In the genomic region with DNA sequence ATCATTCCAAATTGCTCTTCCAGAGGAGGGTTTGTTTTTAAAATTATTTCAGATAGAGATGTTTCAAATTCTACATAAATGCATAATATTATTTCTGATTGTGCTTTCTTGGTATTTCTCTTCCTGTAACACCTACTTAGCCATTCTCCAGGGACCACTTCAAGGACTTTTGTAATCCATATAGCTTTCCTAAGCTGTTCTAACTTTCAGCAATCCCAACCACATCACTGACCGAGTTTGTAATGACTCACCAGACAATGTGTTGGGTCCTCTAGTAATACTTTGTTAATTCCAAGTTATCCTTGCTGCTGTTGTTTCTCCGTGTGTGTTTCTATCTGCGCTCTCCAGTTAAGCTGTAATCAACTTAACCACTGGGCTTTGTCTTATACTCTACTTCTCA, we compare ENCODE assay signal across 1 cellular context.
TF ChIP-seq lines count a peak whose summit lies in the region.

No MANE protein-coding gene starts in this region.

TF ChIP-seq in SK-N-SH, 30 proteins besides CTCF, POLR2A, EP300 and RAD21 (continued from another document):
- TF ChIP-seq, protein P1, sequence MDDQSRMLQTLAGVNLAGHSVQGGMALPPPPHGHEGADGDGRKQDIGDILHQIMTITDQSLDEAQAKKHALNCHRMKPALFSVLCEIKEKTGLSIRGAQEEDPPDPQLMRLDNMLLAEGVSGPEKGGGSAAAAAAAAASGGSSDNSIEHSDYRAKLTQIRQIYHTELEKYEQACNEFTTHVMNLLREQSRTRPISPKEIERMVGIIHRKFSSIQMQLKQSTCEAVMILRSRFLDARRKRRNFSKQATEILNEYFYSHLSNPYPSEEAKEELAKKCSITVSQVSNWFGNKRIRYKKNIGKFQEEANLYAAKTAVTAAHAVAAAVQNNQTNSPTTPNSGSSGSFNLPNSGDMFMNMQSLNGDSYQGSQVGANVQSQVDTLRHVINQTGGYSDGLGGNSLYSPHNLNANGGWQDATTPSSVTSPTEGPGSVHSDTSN (IDR thresholded peaks at IDR 0.05): no peak
- TF ChIP-seq GABPA (IDR thresholded peaks at IDR 0.05; ENCODE audit: low read depth): no peak
- no peak for TF ChIP-seq FOSL2 (IDR thresholded peaks at IDR 0.05; ENCODE audit: borderline replicate concordance, low read depth)
- no peak for TF ChIP-seq POLR2AphosphoS5 (IDR thresholded peaks at IDR 0.05; ENCODE audit: low read depth, low read length)
- TF ChIP-seq MEF2A (IDR thresholded peaks at IDR 0.05; ENCODE audit: borderline replicate concordance, low read depth): no peak
- TF ChIP-seq FOXJ3 (CRISPR knock-in tag; IDR thresholded peaks at IDR 0.05): no peak
- no peak for TF ChIP-seq GATA2 (CRISPR knock-in tag; IDR thresholded peaks at IDR 0.05)
- no peak for TF ChIP-seq TEAD4 (IDR thresholded peaks at IDR 0.05; ENCODE audit: borderline replicate concordance, insufficient read depth)
- TF ChIP-seq NFIC (IDR thresholded peaks at IDR 0.05; ENCODE audit: borderline replicate concordance): no peak
